ENCODE assay signal across 13 cellular contexts in genomic region chr11:68150029-68150428, GRCh38. TPM values are rescaled to one million over a fixed set of nuclear protein-coding genes. Genes with fewer than 3 reads are reported as not detected.
DNase-seq lines count a peak whose midpoint lies in the region; ATAC-seq, FAIRE-seq and TF ChIP-seq lines count a peak whose summit lies in the region.
"Had no signal": no experiment of that assay in that cellular context is flagged by ENCODE, and none has a peak within 500 bp of the region (broad histone marks: within the 10 kb centered on the region; RNA-seq: fewer than 3 reads in every experiment).

No MANE protein-coding gene starts in this region.

- TF ChIP-seq RAD21 in HepG2 (CRISPR knock-in tag; IDR thresholded peaks at IDR 0.05): no peak

- no peak for ATAC-seq in HepG2

- intact Hi-C loops in HepG2 (cut with micrococcal nuclease; ENCODE audit: unreplicated experiment): no loop called here

- H3K9me3 ChIP-seq in BLaER1 treated with 17β-estradiol and CSF1 and Interleukin-3, amounts not matched to agents 10 nM and 100 nM (replicated peaks in 1 of 11): no peaks in the 10 kb centered on the region
- H3K9me3 ChIP-seq in Loucy (ENCODE audit: insufficient read depth, low read depth, low read length): no peaks in the 10 kb centered on the region
- no peaks in the 10 kb centered on the region for H3K9me3 ChIP-seq in HepG2 (ENCODE audit: low read length)
- H3K9me3 ChIP-seq: suprapubic skin had no signal

- peak overlapping the region; percentile 18 to 66 (median 50) for H3K4me2 ChIP-seq in BLaER1 treated with 17β-estradiol and CSF1 and Interleukin-3, amounts not matched to agents 10 nM and 100 nM
- H3K4me2 ChIP-seq in Loucy (ENCODE audit: low read depth, low read length, poor library complexity, severe bottlenecking): peak overlapping the region; percentile 16
- peak overlapping the region; percentile 15; the same call in 1 of the 2 replicates for H3K4me2 ChIP-seq in HepG2 (ENCODE audit: low read depth, low read length)
- H3K4me2 ChIP-seq: KMS-11 had no signal

- WGBS in HepG2 (ENCODE audit: low lambda C conversion rate): 27% methylated on average over 6 of the region's 7 CpGs

- H2AFZ ChIP-seq in Loucy (ENCODE audit: low read length) (no peak overlapping the region), HepG2 (ENCODE audit: low read length) (no peak overlapping the region)

- H3K4me3 ChIP-seq in BLaER1 treated with 17β-estradiol and CSF1 and Interleukin-3, amounts not matched to agents 10 nM and 100 nM: no peak overlapping the region
- H3K4me3 ChIP-seq in Loucy (ENCODE audit: low read length, poor library complexity, severe bottlenecking) (no peak overlapping the region), astrocyte of the spinal cord (ENCODE audit: low read depth, low read length) (no peak overlapping the region), HepG2 (replicated peaks in 1 of 3; ENCODE audit: insufficient read depth in 1 of 3, low read depth in 2 of 3, low read length in 3 of 3) (no peak overlapping the region)
- H3K4me3 ChIP-seq: suprapubic skin had no signal

- H3K36me3 ChIP-seq in BLaER1 treated with 17β-estradiol and CSF1 and Interleukin-3, amounts not matched to agents 10 nM and 100 nM: peaks cover 0 to 4% (median under 1%) of the 10 kb centered on the region in 11 experiments; a peak in 8 of 22 replicates
- H3K36me3 ChIP-seq in Loucy (ENCODE audit: insufficient read depth, low read length) (no peaks in the 10 kb centered on the region), HepG2 (replicated peaks in 1 of 2; ENCODE audit: control insufficient read depth in 1 of 2, insufficient read depth in 2 of 2, low read length in 2 of 2) (no peaks in the 10 kb centered on the region)
- H3K36me3 ChIP-seq: suprapubic skin had no signal

- H3F3A ChIP-seq in Loucy (ENCODE audit: low read depth): no peaks in the 10 kb centered on the region

- CTCF ChIA-PET in HepG2 (lab: Yijun Ruan, JAX; ENCODE audit: low intra/inter-chr PET ratio, low total read pairs): no interaction called here

- H3K9me2 ChIP-seq in Loucy (replicated peaks; ENCODE audit: low read depth, low read length): no peaks in the 10 kb centered on the region

- peak overlapping the region in 1 of 11 experiments; percentile 25; a peak in 2 of 22 replicates for H3K9ac ChIP-seq in BLaER1 treated with 17β-estradiol and CSF1 and Interleukin-3, amounts not matched to agents 10 nM and 100 nM
- H3K9ac ChIP-seq in Loucy (ENCODE audit: low read depth, low read length, poor library complexity, severe bottlenecking): no peak overlapping the region
- peak overlapping the region; percentile 2; the same call in 1 of the 2 replicates for H3K9ac ChIP-seq in HepG2 (ENCODE audit: insufficient read depth, low read depth, low read length)
- H3K9ac ChIP-seq: KMS-11 had no signal

- no peak for FAIRE-seq in HepG2 (lab: Jason Lieb, UNC)

- TF ChIP-seq CTCF in Loucy (conservative IDR thresholded peaks at IDR 0.05; ENCODE audit: low read length): no peak
- TF ChIP-seq CTCF in astrocyte of the spinal cord (IDR thresholded peaks at IDR 0.05; ENCODE audit: low read depth, low read length): no peak
- TF ChIP-seq CTCF in HepG2 (CRISPR knock-in tag; IDR thresholded peaks at IDR 0.05): no peak

- no peaks in the 10 kb centered on the region for H3K27me3 ChIP-seq in BLaER1 treated with 17β-estradiol and CSF1 and Interleukin-3, amounts not matched to agents 10 nM and 100 nM
- H3K27me3 ChIP-seq in Loucy (ENCODE audit: insufficient read depth, low read length, poor library complexity, severe bottlenecking): no peaks in the 10 kb centered on the region
- no peaks in the 10 kb centered on the region; a peak in 1 of 5 replicates for H3K27me3 ChIP-seq in HepG2 (ENCODE audit: control insufficient read depth in 1 of 2, insufficient read depth in 2 of 2, low read length in 2 of 2)
- H3K27me3 ChIP-seq: suprapubic skin had no signal

- BruUV-seq in HepG2 (replicated peaks; lab: Mats Ljungman, UMichigan): no TSS peak

- TF ChIP-seq POLR2A in HepG2 (IDR thresholded peaks at IDR 0.05; ENCODE audit: insufficient read depth in 1 of 2, low read depth in 2 of 2, low read length in 2 of 2): no peak

- no peak overlapping the region for H3K27ac ChIP-seq in BLaER1 treated with 17β-estradiol and CSF1 and Interleukin-3, amounts not matched to agents 10 nM and 100 nM
- H3K27ac ChIP-seq in HepG2 (ENCODE audit: extremely low read length, insufficient read depth, low read length): peak overlapping the region; percentile 15
- H3K27ac ChIP-seq: KMS-11, suprapubic skin had no signal

- TF ChIP-seq EP300 in HepG2 (IDR thresholded peaks at IDR 0.05; ENCODE audit: low read depth in 2 of 2, low read length in 2 of 2) (no peak), HepG2 (CRISPR knock-in tag; IDR thresholded peaks at IDR 0.05; ENCODE audit: borderline replicate concordance) (no peak)

- H4K20me1 ChIP-seq in BLaER1 treated with 17β-estradiol and CSF1 and Interleukin-3, amounts not matched to agents 10 nM and 100 nM: peaks cover 0 to 22% (median 0%) of the 10 kb centered on the region in 11 experiments; a peak in 2 of 22 replicates
- H4K20me1 ChIP-seq in Loucy (ENCODE audit: insufficient read depth, low read length, poor library complexity, severe bottlenecking) (no peaks in the 10 kb centered on the region), HepG2 (ENCODE audit: insufficient read depth, low read length) (no peaks in the 10 kb centered on the region)

- H3K4me1 ChIP-seq in BLaER1 treated with 17β-estradiol and CSF1 and Interleukin-3, amounts not matched to agents 10 nM and 100 nM: peaks cover 32 to 54% (median 39%) of the 10 kb centered on the region in 10 experiments
- H3K4me1 ChIP-seq in Loucy (ENCODE audit: insufficient read depth, low read length, poor library complexity, severe bottlenecking) (peaks cover 17% of the 10 kb centered on the region), HepG2 (ENCODE audit: insufficient read depth, low read length) (peaks cover 80% of the 10 kb centered on the region)

- in situ Hi-C loops in astrocyte of the spinal cord (cut with HindIII; ENCODE audit: low sequenced_read_pairs) (no loop called here), HepG2 (cut with HindIII; ENCODE audit: extremely low pct_ligation_motif_present, low pct_unique_long_range_greater_than_20kb) (no loop called here)

- H3K79me2 ChIP-seq in Loucy (ENCODE audit: insufficient read depth, low read length) (no peaks in the 10 kb centered on the region), HepG2 (ENCODE audit: insufficient read depth, low read length) (no peaks in the 10 kb centered on the region)

- DNase-seq in astrocyte of the spinal cord (ENCODE audit: low read depth, low spot score): peak; percentile 43
- peak; percentile 46 for DNase-seq in HepG2 (ENCODE audit: low spot score)
- no peak for DNase-seq in AG20443 (ENCODE audit: low spot score)
- DNase-seq in DMS53 treated with DMSO at 0.1 percent for 48 hours (lab: John Stamatoyannopoulos, UW; ENCODE audit: unreplicated experiment): no peak
- no peak for DNase-seq in DMS 273 treated with DMSO at 0.1 percent for 48 hours (lab: John Stamatoyannopoulos, UW)
- DNase-seq in SKM-1 (lab: John Stamatoyannopoulos, UW; ENCODE audit: unreplicated experiment): no peak
- DNase-seq: activated CD4-positive, alpha-beta T cell treated with anti-CD3 and anti-CD28 coated beads, Interleukin-2, amount 50 U/mL, for 4 hours; activated naive CD4-positive, alpha-beta T cell treated with Interleukin-2 at 50 U/mL for 16 hours; NCI-H524 treated with DMSO at 0.1 percent for 48 hours had no signal

- POLR2A ChIA-PET in HepG2 (lab: Yijun Ruan, JAX): interaction anchor here (1.5 to 6.6 kb wide), 3 partner anchors 22 to 50 kb away, joined by 3 to 98 read pairs (median 14); partner anchors contain the start of gene CHKA

TF ChIP-seq in HepG2, 621 proteins besides CTCF, POLR2A, EP300 and RAD21 (continues in another document):
- TF ChIP-seq POLR2AphosphoS2 (IDR thresholded peaks at IDR 0.05; ENCODE audit: low read depth, low read length): no peak
- TF ChIP-seq SIX4 (CRISPR knock-in tag; IDR thresholded peaks at IDR 0.05): no peak
- no peak for TF ChIP-seq ZMAT5 (CRISPR knock-in tag; IDR thresholded peaks at IDR 0.05; ENCODE audit: borderline replicate concordance, low read depth)
- peak; percentile 12; the same call in 1 of the 2 replicates for TF ChIP-seq FOSL2 (CRISPR knock-in tag; IDR thresholded peaks at IDR 0.05)
- no peak for TF ChIP-seq ZNF850 (CRISPR knock-in tag; conservative IDR thresholded peaks at IDR 0.05)

RNA-seq across cellular contexts. Expression of gene CHKA, which starts 28.8 kb away (rescaled TPM):
- 83.6 and 92.7 TPM in 2 replicates for total RNA-seq in HepG2 (2016; rRNA removed; fragmentation: Illumina TruSeq; extraction: Trizol)
- 19.2 and 23.2 TPM in 2 replicates for total RNA-seq in HepG2 (2016; cell fraction: cytosol; rRNA removed; fragmentation: Illumina TruSeq; extraction: Trizol; ENCODE audit: low read depth)
- total RNA-seq in HepG2 (2016; cell fraction: insoluble cytoplasmic fraction; rRNA removed; fragmentation: Illumina TruSeq; extraction: Trizol): 87.5 and 87.8 TPM in 2 replicates
- total RNA-seq in HepG2 (2016; cell fraction: membrane; rRNA removed; fragmentation: Illumina TruSeq; extraction: Trizol): 52.5 and 57.2 TPM in 2 replicates
- total RNA-seq in HepG2 (2016; cell fraction: nucleus; rRNA removed; fragmentation: Illumina TruSeq; extraction: Trizol): 127 and 148 TPM in 2 replicates
- polyA plus RNA-seq in HepG2 (2011; rRNA removed): 61.1 and 71.6 TPM in 2 replicates
- polyA plus RNA-seq in HepG2 (2011; cell fraction: cytosol; rRNA removed): 53.1 and 55.7 TPM in 2 replicates
- 87.9 and 97.8 TPM in 2 replicates for polyA plus RNA-seq in HepG2 (2011; cell fraction: nucleus; rRNA removed)
- polyA plus RNA-seq in HepG2 (2012): 57.3 and 69.6 TPM in 2 replicates
- 17.1 and 18.4 TPM in 2 replicates for polyA plus RNA-seq in HepG2 (2016; cell fraction: cytosol; fragmentation: Illumina TruSeq; extraction: Trizol; ENCODE audit: low read depth)
- 91.8 and 101 TPM in 2 replicates for polyA plus RNA-seq in HepG2 (2016; cell fraction: insoluble cytoplasmic fraction; fragmentation: Illumina TruSeq; extraction: Trizol; ENCODE audit: low read depth)
- polyA plus RNA-seq in HepG2 (2016; cell fraction: membrane; fragmentation: Illumina TruSeq; extraction: Trizol; ENCODE audit: low read depth): 34.6 and 36.0 TPM in 2 replicates
- 309 and 329 TPM in 2 replicates for polyA plus RNA-seq in HepG2 (2016; cell fraction: nucleus; fragmentation: Illumina TruSeq; extraction: Trizol; ENCODE audit: insufficient read depth, low read depth)
- polyA minus RNA-seq in HepG2 (2011; rRNA and poly(A)+ RNA removed; ENCODE audit: low replicate concordance): 46.2 and 97.9 TPM in 2 replicates
- 41.1 and 41.4 TPM in 2 replicates for polyA minus RNA-seq in HepG2 (2011; cell fraction: cytosol; rRNA and poly(A)+ RNA removed)
- 84.0 and 96.3 TPM in 2 replicates for polyA minus RNA-seq in HepG2 (2011; cell fraction: nucleus; rRNA and poly(A)+ RNA removed)

Comparison
In these comparisons a context has a peak if more than half of its experiments do, and no peak if none do; other contexts are left out.
1. DNase-seq: peak in astrocyte of the spinal cord (single experiment) and HepG2 (single experiment); none in AG20443 (single experiment), DMS53 treated with DMSO at 0.1 percent for 48 hours (single experiment), DMS 273 treated with DMSO at 0.1 percent for 48 hours (single experiment) and SKM-1 (single experiment).
2. Peak in every context shown above with its lines, with median percentiles within 50 percentile points of each other: H3K4me2 ChIP-seq.